Comparison of ENCODE assay signal across 1 cellular context in genomic region chr15:64164436-64164835, GRCh38.
TF ChIP-seq lines count a peak whose summit lies in the region.

No MANE protein-coding gene starts in this region.

TF ChIP-seq in HepG2, 621 proteins besides CTCF, POLR2A, EP300 and RAD21 (continued from another document):
- TF ChIP-seq PRDM10 (CRISPR knock-in tag; IDR thresholded peaks at IDR 0.05; ENCODE audit: low read depth) (peak; percentile 2; the same call in 1 of the 2 replicates), IKZF5 (CRISPR knock-in tag; IDR thresholded peaks at IDR 0.05) (no peak), PAX8 (CRISPR knock-in tag; IDR thresholded peaks at IDR 0.05; ENCODE audit: borderline replicate concordance) (no peak), YEATS2 (CRISPR knock-in tag; IDR thresholded peaks at IDR 0.05; ENCODE audit: borderline replicate concordance) (no peak), SAP130 (CRISPR knock-in tag; IDR thresholded peaks at IDR 0.05; ENCODE audit: low read depth) (no peak), MIER3 (CRISPR knock-in tag; IDR thresholded peaks at IDR 0.05; ENCODE audit: borderline replicate concordance) (no peak), ZNF629 (CRISPR knock-in tag; conservative IDR thresholded peaks at IDR 0.05) (peak; percentile 86), ZNF800 (CRISPR knock-in tag; IDR thresholded peaks at IDR 0.05) (0 out of 2 replicates have a peak, but pooled peaks have one; percentile 12), ZFP62 (CRISPR knock-in tag; IDR thresholded peaks at IDR 0.05) (no peak), STAT5B (CRISPR knock-in tag; IDR thresholded peaks at IDR 0.05) (no peak), ZBTB38 (CRISPR knock-in tag; IDR thresholded peaks at IDR 0.05) (no peak), ZNF34 (CRISPR knock-in tag; IDR thresholded peaks at IDR 0.05; ENCODE audit: borderline replicate concordance) (no peak), ZNF264 (CRISPR knock-in tag; IDR thresholded peaks at IDR 0.05) (no peak), SMAD3 (CRISPR knock-in tag; IDR thresholded peaks at IDR 0.05) (peak; percentile 5; the same call in 1 of the 2 replicates), HNRNPUL1 (IDR thresholded peaks at IDR 0.05; ENCODE audit: low read depth, low read length) (no peak), MIER2 (CRISPR knock-in tag; IDR thresholded peaks at IDR 0.05) (no peak)
